In genomic region chr11:111438846-111439520, GRCh38 we compare ENCODE assay signal across 16 cellular contexts. TPM values are rescaled to one million over a fixed set of nuclear protein-coding genes. Genes with fewer than 3 reads are reported as not detected.
DNase-seq lines count a peak whose midpoint lies in the region; ATAC-seq and TF ChIP-seq lines count a peak whose summit lies in the region.
"Had no signal": no experiment of that assay in that cellular context is flagged by ENCODE, and none has a peak within 500 bp of the region (broad histone marks: within the 10 kb centered on the region; RNA-seq: fewer than 3 reads in every experiment).

No MANE protein-coding gene starts in this region.

- H3K4me3 Mint-ChIP-seq in chondrocyte (ENCODE audit: unreplicated experiment) = no peak overlapping the region
- H3K4me3 Mint-ChIP-seq: activated CD8-positive, alpha-beta T cell treated with anti-CD3 and anti-CD28 coated beads for 36 hours had no signal

- peak; percentile 31 for DNase-seq in DMS79 (lab: John Stamatoyannopoulos, UW)
- peak; percentile 56 for DNase-seq in NCI-H2196 treated with DMSO at 0.1 percent for 48 hours (lab: John Stamatoyannopoulos, UW; ENCODE audit: unreplicated experiment)
- peak; percentile 86 for DNase-seq in chondrocyte (ENCODE audit: low spot score)
- DNase-seq in H7 = no peak
- DNase-seq in stimulated activated CD4-positive, alpha-beta T cell treated with anti-CD3 and anti-CD28 coated beads, Interleukin-4, amount 100 ng/mL, for 1 hour = no peak
- DNase-seq in cardiac septum (ENCODE audit: low spot score) = no peak
- DNase-seq: activated CD8-positive, alpha-beta T cell treated with anti-CD3 and anti-CD28 coated beads for 36 hours; anterior cingulate cortex; colonic mucosa; Kasumi-1; NCI-H1930 had no signal

- H3K9me3 Mint-ChIP-seq in chondrocyte (ENCODE audit: low read depth) = no peaks in the 10 kb centered on the region
- H3K9me3 Mint-ChIP-seq: activated CD8-positive, alpha-beta T cell treated with anti-CD3 and anti-CD28 coated beads for 36 hours had no signal

- H3K4me3 ChIP-seq in H7 (ENCODE audit: insufficient read depth, low read depth, low read length) = no peak overlapping the region
- H3K4me3 ChIP-seq: colonic mucosa, SJSA1, thoracic aorta had no signal

- no peaks in the 10 kb centered on the region for H3K36me3 ChIP-seq in H7 (replicated peaks; ENCODE audit: control insufficient read depth, insufficient read depth, low read length)
- H3K36me3 ChIP-seq: colonic mucosa, SJSA1, thoracic aorta had no signal

- no peak for TF ChIP-seq CTCF in chondrocyte (IDR thresholded peaks at IDR 0.05)

- H3K27ac Mint-ChIP-seq in chondrocyte (ENCODE audit: unreplicated experiment) = no peak overlapping the region
- H3K27ac Mint-ChIP-seq: activated CD8-positive, alpha-beta T cell treated with anti-CD3 and anti-CD28 coated beads for 36 hours had no signal

- H3K27me3 Mint-ChIP-seq in chondrocyte (ENCODE audit: low read depth) = peaks cover 23% of the 10 kb centered on the region
- H3K27me3 Mint-ChIP-seq: activated CD8-positive, alpha-beta T cell treated with anti-CD3 and anti-CD28 coated beads for 36 hours had no signal

- ATAC-seq in HG02623 (IDR thresholded peaks at IDR 0.05; ENCODE audit: unreplicated experiment) (peak; percentile 62), HG02759 (IDR thresholded peaks at IDR 0.05; ENCODE audit: unreplicated experiment) (no peak)
- ATAC-seq: activated CD8-positive, alpha-beta T cell treated with anti-CD3 and anti-CD28 coated beads for 36 hours had no signal

- peaks cover 6% of the 10 kb centered on the region for H3K4me1 Mint-ChIP-seq in chondrocyte (ENCODE audit: low read depth)

- intact Hi-C loops in cardiac septum (cut with DNase I) = no loop called here

- H3K36me3 Mint-ChIP-seq in chondrocyte (ENCODE audit: low read depth) = no peaks in the 10 kb centered on the region

- H3K27me3 ChIP-seq in H7 (ENCODE audit: control insufficient read depth, insufficient read depth, low read length) = no peaks in the 10 kb centered on the region
- H3K27me3 ChIP-seq: colonic mucosa, SJSA1 had no signal

RNA-seq across cellular contexts. Expression of gene POU2AF1, which starts 59.9 kb away (rescaled TPM):
- total RNA-seq in chondrocyte (not detected in 3 replicates), cardiac septum (0.13 TPM)
- not detected in 2 replicates for total RNA-seq in H7 (2014; rRNA removed; shearing (Covaris generic))
- total RNA-seq: epithelial cell of proximal tubule, SJSA1, thoracic aorta had no signal

Comparison
In these comparisons a context has a peak if more than half of its experiments do, and no peak if none do; other contexts are left out.
1. DNase-seq: peak in DMS79 (single experiment), NCI-H2196 treated with DMSO at 0.1 percent for 48 hours (single experiment) and chondrocyte (single experiment); none in H7 (single experiment), stimulated activated CD4-positive, alpha-beta T cell treated with anti-CD3 and anti-CD28 coated beads, Interleukin-4, amount 100 ng/mL, for 1 hour (single experiment) and cardiac septum (single experiment).